In the genomic region with DNA sequence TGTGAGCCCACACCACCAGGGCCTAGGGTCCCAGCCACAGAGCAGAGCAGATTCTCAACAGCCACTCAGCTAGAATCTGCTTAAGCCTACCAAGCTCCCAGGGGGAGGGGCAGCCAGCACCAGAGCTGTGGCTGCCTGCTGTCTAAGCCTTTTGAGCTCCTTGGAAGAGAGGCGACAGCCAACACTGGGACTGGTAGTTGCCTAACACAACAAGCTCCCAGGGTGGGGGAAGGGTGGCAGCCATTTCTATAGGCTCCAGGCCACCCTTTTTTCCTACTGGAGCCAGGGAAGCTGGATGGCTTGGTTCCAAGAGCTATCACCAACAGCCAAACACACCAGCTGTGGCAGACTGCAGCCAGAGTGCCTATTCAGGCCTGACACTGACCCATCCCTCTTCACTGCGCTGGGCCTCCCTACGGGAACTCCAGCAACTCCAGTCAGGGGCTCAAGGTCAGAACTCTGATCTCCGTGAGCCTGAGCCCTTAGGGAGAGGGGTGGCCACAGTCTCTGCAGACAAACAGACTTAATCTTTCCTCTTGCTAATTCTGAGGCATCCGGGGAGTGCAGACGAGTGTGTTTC, we compare ENCODE assay signal across 20 cellular contexts.
DNase-seq lines count a peak whose midpoint lies in the region; TF ChIP-seq lines count a peak whose summit lies in the region.
"Had no signal": no experiment of that assay in that cellular context is flagged by ENCODE, and none has a peak within 500 bp of the region (broad histone marks: within the 10 kb centered on the region; RNA-seq: fewer than 3 reads in every experiment).

No MANE protein-coding gene starts in this region.

- no peaks in the 10 kb centered on the region; the same call in 1 of the 2 replicates for H3K4me1 ChIP-seq in SJCRH30
- H3K4me1 ChIP-seq: body of pancreas, sigmoid colon, vagina had no signal

- TF ChIP-seq CTCF in lower leg skin (IDR thresholded peaks at IDR 0.05): no peak

- H3K4me3 ChIP-seq in SJCRH30 (no peak overlapping the region), lower leg skin (ENCODE audit: low read depth, poor library complexity, severe bottlenecking) (no peak overlapping the region)
- H3K4me3 ChIP-seq: body of pancreas, GM12878, sigmoid colon, vagina had no signal

- H3K27me3 ChIP-seq in SJCRH30: no peaks in the 10 kb centered on the region
- H3K27me3 ChIP-seq: body of pancreas, sigmoid colon, vagina had no signal

- no peaks in the 10 kb centered on the region for H3K9me3 ChIP-seq in SJCRH30 (replicated peaks)
- H3K9me3 ChIP-seq: body of pancreas, vagina had no signal

- 69 to 80% methylated on average over 4 to 6 of the region's 6 CpGs for WGBS in lower leg skin, 2 donors

- peak; percentile 12 for DNase-seq in NCI-H146 (lab: John Stamatoyannopoulos, UW)
- no peak for DNase-seq in NCI-H146 treated with DMSO at 0.1 percent for 48 hours (lab: John Stamatoyannopoulos, UW; ENCODE audit: unreplicated experiment)
- peak; percentile 95 for DNase-seq in NCI-H2029 (lab: John Stamatoyannopoulos, UW)
- peak; percentile 45 to 60 for DNase-seq in SJCRH30
- DNase-seq in islet precursor cell: peak; percentile 74
- DNase-seq in CD1c-positive myeloid dendritic cell (ENCODE audit: extremely low spot score): no peak
- DNase-seq in stimulated activated naive CD4-positive, alpha-beta T cell (lab: John Stamatoyannopoulos, UW): no peak
- DNase-seq in lower leg skin (ENCODE audit: low spot score in 2 of 2): no peak
- DNase-seq: activated CD4-positive, alpha-beta T cell treated with anti-CD3 and anti-CD28 coated beads, Interleukin-2, amount 10 ng/mL, durations not matched to agents 24 days and 14 days; activated T-cell treated with anti-CD3 and anti-CD28 coated beads for 4 hours; dermis blood vessel endothelial cell; head of caudate nucleus; left colon; NCI-H1930; OCI-M1; sigmoid colon; stimulated activated CD4-positive, alpha-beta T cell treated with anti-CD3 and anti-CD28 coated beads, Interleukin-2, amount 100 ng/mL, for 24 hours had no signal

- H3K36me3 ChIP-seq in SJCRH30: no peaks in the 10 kb centered on the region
- H3K36me3 ChIP-seq: sigmoid colon, vagina had no signal

- TF ChIP-seq POLR2A in lower leg skin (IDR thresholded peaks at IDR 0.05): no peak

- intact Hi-C loops in lower leg skin (cut with DNase I; ENCODE audit: low total_unique reads): no loop called here

- H3K27ac ChIP-seq in SJCRH30: peak overlapping the region; percentile 57
- H3K27ac ChIP-seq: body of pancreas, sigmoid colon, vagina had no signal

Comparison
In these comparisons a context has a peak if more than half of its experiments do, and no peak if none do; other contexts are left out.
1. DNase-seq: peak in NCI-H146 (single experiment), NCI-H2029 (single experiment), SJCRH30 (2 of 2) and islet precursor cell (single experiment); none in NCI-H146 treated with DMSO at 0.1 percent for 48 hours (single experiment), CD1c-positive myeloid dendritic cell (single experiment), stimulated activated naive CD4-positive, alpha-beta T cell (0 of 6) and lower leg skin (0 of 2).